Comparison of ENCODE assay signal across 8 cellular contexts in genomic region chr4:139528377-139529005, GRCh38. TPM values are rescaled to one million over a fixed set of nuclear protein-coding genes. Genes with fewer than 3 reads are reported as not detected.
DNase-seq lines count a peak whose midpoint lies in the region; ATAC-seq and TF ChIP-seq lines count a peak whose summit lies in the region.

No MANE protein-coding gene starts in this region.

- no peak overlapping the region for H3K27ac ChIP-seq in aorta (ENCODE audit: low read depth in 1 of 2, low read length in 2 of 2)

- DNase-seq in GM06990 (ENCODE audit: extremely low read depth, insufficient read length) (peak; percentile 59), glutamatergic neuron (peak; percentile 40), aorta (peak in 1 of 2 donors; percentile 64), NCI-H2029 treated with DMSO at 0.1 percent for 48 hours (lab: John Stamatoyannopoulos, UW) (no peak), T-helper 1 cell (no peak), NCI-H526 treated with DMSO at 0.1 percent for 48 hours (lab: John Stamatoyannopoulos, UW) (no peak)

- intact Hi-C loops in aorta (cut with DNase I) = no loop called here

- TF ChIP-seq CTCF in GM06990 (IDR thresholded peaks at IDR 0.05; ENCODE audit: insufficient read depth, low read length, poor library complexity, severe bottlenecking) (no peak), Loucy (conservative IDR thresholded peaks at IDR 0.05; ENCODE audit: low read length) (no peak), glutamatergic neuron (IDR thresholded peaks at IDR 0.05; ENCODE audit: partially characterized antibody, unreplicated experiment) (no peak)

- H3K27ac Mint-ChIP-seq in glutamatergic neuron (ENCODE audit: unreplicated experiment) = peak overlapping the region; percentile 74

- H3K79me2 ChIP-seq in Loucy (ENCODE audit: insufficient read depth, low read length) = no peaks in the 10 kb centered on the region

- no peak overlapping the region for H3K4me3 Mint-ChIP-seq in glutamatergic neuron (ENCODE audit: unreplicated experiment)

- H3K27me3 ChIP-seq in GM06990 (replicated peaks; ENCODE audit: control insufficient read depth, insufficient read depth, low read length) (no peaks in the 10 kb centered on the region), Loucy (ENCODE audit: insufficient read depth, low read length, poor library complexity, severe bottlenecking) (no peaks in the 10 kb centered on the region), aorta (ENCODE audit: control insufficient read depth in 1 of 2, insufficient read depth in 2 of 2, low read length in 1 of 2) (no peaks in the 10 kb centered on the region)

- no peak overlapping the region for H2AFZ ChIP-seq in Loucy (ENCODE audit: low read length)

- H3F3A ChIP-seq in Loucy (ENCODE audit: low read depth) = peaks cover 8% of the 10 kb centered on the region; the same call in 1 of the 2 replicates

- H3K36me3 ChIP-seq in GM06990 (ENCODE audit: control insufficient read depth, insufficient read depth, low read length) (no peaks in the 10 kb centered on the region), Loucy (ENCODE audit: insufficient read depth, low read length) (peaks cover 43% of the 10 kb centered on the region; the same call in 1 of the 2 replicates), aorta (ENCODE audit: control insufficient read depth in 1 of 2, insufficient read depth in 2 of 2, low read length in 1 of 2) (peaks cover 0 to 3% of the 10 kb centered on the region in 2 donors)

- H3K9me3 Mint-ChIP-seq in glutamatergic neuron (ENCODE audit: unreplicated experiment) = no peaks in the 10 kb centered on the region

- H3K9ac ChIP-seq in Loucy (ENCODE audit: low read depth, low read length, poor library complexity, severe bottlenecking) = no peak overlapping the region

- H4K20me1 ChIP-seq in Loucy (ENCODE audit: insufficient read depth, low read length, poor library complexity, severe bottlenecking) = peaks cover 6% of the 10 kb centered on the region

- peaks cover 22% of the 10 kb centered on the region for H3K4me1 Mint-ChIP-seq in glutamatergic neuron (ENCODE audit: low read depth, unreplicated experiment)

- ATAC-seq in GM21786 (IDR thresholded peaks at IDR 0.05; ENCODE audit: unreplicated experiment) (peak; percentile 70), aorta (ENCODE audit: low FRiP score) (peak; percentile 65)

- no peaks in the 10 kb centered on the region for H3K9me3 ChIP-seq in Loucy (ENCODE audit: insufficient read depth, low read depth, low read length)
- no peaks in the 10 kb centered on the region for H3K9me3 ChIP-seq in aorta (ENCODE audit: control insufficient read depth, low read length)

- H3K4me1 ChIP-seq in Loucy (ENCODE audit: insufficient read depth, low read length, poor library complexity, severe bottlenecking) (peaks cover 42% of the 10 kb centered on the region), aorta (ENCODE audit: control insufficient read depth in 1 of 2, insufficient read depth in 2 of 2, low read length in 2 of 2) (no peaks in the 10 kb centered on the region)

- H3K9me2 ChIP-seq in Loucy (replicated peaks; ENCODE audit: low read depth, low read length) = no peaks in the 10 kb centered on the region

- H3K27me3 Mint-ChIP-seq in glutamatergic neuron (ENCODE audit: unreplicated experiment) = no peaks in the 10 kb centered on the region

- 71 to 80% methylated on average over 2 of the region's 2 CpGs for WGBS in aorta, 2 donors

- H3K4me3 ChIP-seq in GM06990 (replicated peaks; ENCODE audit: low read depth, low read length) = no peak overlapping the region
- peak overlapping the region; percentile 20 for H3K4me3 ChIP-seq in Loucy (ENCODE audit: low read length, poor library complexity, severe bottlenecking)
- H3K4me3 ChIP-seq in aorta (ENCODE audit: low read length in 2 of 2) = no peak overlapping the region

- H3K36me3 Mint-ChIP-seq in glutamatergic neuron (ENCODE audit: unreplicated experiment) = no peaks in the 10 kb centered on the region

- H3K4me2 ChIP-seq in Loucy (ENCODE audit: low read depth, low read length, poor library complexity, severe bottlenecking) = peak overlapping the region; percentile 54

RNA-seq across cellular contexts. Expression of gene SETD7, which starts 27.5 kb away (rescaled TPM):
- total RNA-seq in glutamatergic neuron (ENCODE audit: unreplicated experiment) (22.6 TPM), aorta (10 to 100 TPM; 79.0 to 82.4 TPM)
- 10 to 100 TPM; 30.3 to 38.7 TPM for polyA plus RNA-seq in aorta

Comparison
In these comparisons a context has a peak if more than half of its experiments do, and no peak if none do; other contexts are left out.
1. DNase-seq: peak in GM06990 (single experiment) and glutamatergic neuron (single experiment); none in NCI-H2029 treated with DMSO at 0.1 percent for 48 hours (single experiment), T-helper 1 cell (0 of 5) and NCI-H526 treated with DMSO at 0.1 percent for 48 hours (single experiment).